In the genomic region with DNA sequence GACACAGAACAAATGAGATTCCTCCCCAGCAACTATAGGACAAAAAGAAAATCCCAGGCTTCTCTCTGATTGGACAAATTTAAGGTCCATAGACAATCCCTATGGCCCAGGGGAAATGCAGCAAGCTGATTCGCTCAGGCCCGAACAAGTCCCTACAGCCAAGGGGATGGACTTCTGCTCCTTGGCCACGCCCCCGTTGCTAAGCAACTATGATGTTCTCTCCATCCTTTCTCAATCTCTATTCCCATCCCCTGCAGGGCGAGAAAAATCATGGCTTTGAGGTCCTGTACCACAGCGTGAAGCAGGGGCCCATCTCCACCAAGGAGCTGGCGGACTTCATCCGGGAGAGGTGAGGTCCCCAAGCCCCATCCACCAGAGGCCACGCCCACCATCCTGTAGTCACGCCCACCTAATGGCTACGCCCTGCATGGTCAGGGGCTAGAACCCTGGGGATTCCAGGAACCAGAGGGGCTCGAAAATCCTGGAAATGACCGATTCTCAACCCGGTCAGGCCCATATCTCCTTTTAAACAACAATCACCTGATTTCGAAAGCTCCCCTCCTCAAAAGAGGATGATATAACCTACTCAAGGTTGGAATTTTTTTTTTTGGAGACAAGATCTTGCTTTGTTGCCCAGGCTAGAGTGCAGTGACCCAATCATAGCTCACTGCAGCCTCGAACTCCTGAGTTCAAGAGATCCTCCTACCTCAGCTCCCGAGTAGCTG, we compare ENCODE assay signal across 11 cellular contexts. TPM values are rescaled to one million over a fixed set of nuclear protein-coding genes. Genes with fewer than 3 reads are reported as not detected.
A peak's percentile ranks its signal among the peaks of the same experiment; 100 is the strongest.
DNase-seq lines count a peak whose midpoint lies in the region; ATAC-seq and TF ChIP-seq lines count a peak whose summit lies in the region.
"Had no signal": no experiment of that assay in that cellular context is flagged by ENCODE, and none has a peak within 500 bp of the region (broad histone marks: within the 10 kb centered on the region; RNA-seq: fewer than 3 reads in every experiment).

No MANE protein-coding gene starts in this region.

- H3K4me1 ChIP-seq in colonic mucosa = no peaks in the 10 kb centered on the region

- H3K4me3 ChIP-seq in colonic mucosa = no peak overlapping the region

- H3K9me3 ChIP-seq in colonic mucosa = no peaks in the 10 kb centered on the region

- H3K9ac ChIP-seq in colonic mucosa (ENCODE audit: low read depth in 2 of 2, low read length in 2 of 2) = no peak overlapping the region

- intact Hi-C loops in colonic mucosa (cut with DNase I) = no loop called here

- H3K36me3 ChIP-seq in colonic mucosa = no peaks in the 10 kb centered on the region

- DNase-seq in SIG-M5 treated with dmso at 0.1 percent for 504 hours (lab: John Stamatoyannopoulos, UW; ENCODE audit: unreplicated experiment) (peak; percentile 43), SIG-M5 (lab: John Stamatoyannopoulos, UW) (no peak), NCI-H69 (lab: John Stamatoyannopoulos, UW) (peak; percentile 95), colonic mucosa (peak; percentile 47), renal cortical epithelial cell (ENCODE audit: low read depth) (peak; percentile 19), NCI-H1694 (lab: John Stamatoyannopoulos, UW) (no peak)
- DNase-seq: KG1 had no signal

- no peaks in the 10 kb centered on the region for H3K27me3 ChIP-seq in colonic mucosa

- no peak overlapping the region for H3K27ac ChIP-seq in colonic mucosa

- no peak for ATAC-seq in HG02840 (IDR thresholded peaks at IDR 0.05; ENCODE audit: low FRiP score, unreplicated experiment)
- ATAC-seq in GM19452 (IDR thresholded peaks at IDR 0.05; ENCODE audit: unreplicated experiment) = no peak

- TF ChIP-seq CTCF in colonic mucosa (IDR thresholded peaks at IDR 0.05) = no peak

RNA-seq across cellular contexts. Expression of gene FCHO1, which starts 11.4 kb away (rescaled TPM):
- total RNA-seq in colonic mucosa = 1 to 10 TPM; 3.9 to 9.2 TPM
- total RNA-seq in renal cortical epithelial cell = 0.80 and 3.3 TPM in 2 replicates

RNA-seq across cellular contexts. Expression of gene B3GNT3, which starts 32.3 kb away (rescaled TPM):
- 100 to 1,000 TPM; 108 to 132 TPM for total RNA-seq in colonic mucosa
- 0.80 and 6.8 TPM in 2 replicates for total RNA-seq in renal cortical epithelial cell
- total RNA-seq: B cell, cardiac septum had no signal

RNA-seq across cellular contexts. Expression of gene MAP1S, which starts 43.4 kb away (rescaled TPM):
- total RNA-seq in colonic mucosa = 10 to 100 TPM; 48.1 to 57.1 TPM
- total RNA-seq in renal cortical epithelial cell = 18.1 and 43.3 TPM in 2 replicates

RNA-seq across cellular contexts. Expression of gene INSL3, which starts 58.7 kb away (rescaled TPM):
- total RNA-seq in colonic mucosa (not detected), renal cortical epithelial cell (not detected in 2 replicates)
- total RNA-seq: cardiac septum had no signal

Comparison
In these comparisons a context has a peak if more than half of its experiments do, and no peak if none do; other contexts are left out.
1. DNase-seq: peak in SIG-M5 treated with dmso at 0.1 percent for 504 hours (single experiment), NCI-H69 (single experiment), colonic mucosa (single experiment) and renal cortical epithelial cell (single experiment); none in SIG-M5 (single experiment) and NCI-H1694 (single experiment).
2. RNA of gene B3GNT3, which starts 32.3 kb away (total RNA-seq): 108 to 132 TPM in colonic mucosa; 0.80 to 6.8 TPM in renal cortical epithelial cell; every median in the first group is over 10 times any median in the second.